In genomic region chr17:40818343-40818732, GRCh38 we compare ENCODE assay signal across 8 cellular contexts. TPM values are rescaled to one million over a fixed set of nuclear protein-coding genes. Genes with fewer than 3 reads are reported as not detected.
DNase-seq lines count a peak whose midpoint lies in the region; ATAC-seq and TF ChIP-seq lines count a peak whose summit lies in the region.

No MANE protein-coding gene starts in this region.

- TF ChIP-seq CTCF in esophagus squamous epithelium (IDR thresholded peaks at IDR 0.05) (no peak), psoas muscle (IDR thresholded peaks at IDR 0.05) (no peak)

- no peak for DNase-seq in SJCRH30
- no peak for DNase-seq in esophagus squamous epithelium (lab: John Stamatoyannopoulos, UW)
- DNase-seq in psoas muscle, result no peak
- no peak for DNase-seq in nucleus accumbens (lab: John Stamatoyannopoulos, UW)
- no peak for DNase-seq in mesenteric fat pad (ENCODE audit: low spot score)

- H3K4me3 ChIP-seq in GM08714 (ENCODE audit: low read length), result peak overlapping the region; percentile 89
- peak overlapping the region; percentile 84 for H3K4me3 ChIP-seq in SJCRH30
- peak overlapping the region; percentile 60 to 85 (median 72) for H3K4me3 ChIP-seq in esophagus squamous epithelium
- peak overlapping the region; percentile 89 for H3K4me3 ChIP-seq in psoas muscle

- TF ChIP-seq POLR2A in esophagus squamous epithelium (IDR thresholded peaks at IDR 0.05), result no peak

- H3K9me3 ChIP-seq in SJCRH30 (replicated peaks), result no peaks in the 10 kb centered on the region
- no peaks in the 10 kb centered on the region for H3K9me3 ChIP-seq in esophagus squamous epithelium
- no peaks in the 10 kb centered on the region for H3K9me3 ChIP-seq in psoas muscle

- H3K36me3 ChIP-seq in SJCRH30 (peaks cover 9% of the 10 kb centered on the region), esophagus squamous epithelium (peaks cover 0 to 19% (median 0%) of the 10 kb centered on the region in 3 donors), psoas muscle (ENCODE audit: insufficient read depth in 1 of 2, low read depth in 1 of 2) (peaks cover 4 to 14% of the 10 kb centered on the region in 2 donors)

- H3K4me1 ChIP-seq in SJCRH30, result no peaks in the 10 kb centered on the region
- peaks cover 0 to 21% (median 8%) of the 10 kb centered on the region in 3 donors for H3K4me1 ChIP-seq in esophagus squamous epithelium
- H3K4me1 ChIP-seq in psoas muscle, result peaks cover 17% of the 10 kb centered on the region

- no peaks in the 10 kb centered on the region for H3K27me3 ChIP-seq in SJCRH30
- H3K27me3 ChIP-seq in esophagus squamous epithelium, result no peaks in the 10 kb centered on the region
- H3K27me3 ChIP-seq in psoas muscle (ENCODE audit: insufficient read depth in 3 of 3, low read length in 2 of 3), result no peaks in the 10 kb centered on the region

- 8 to 12% methylated on average over 7 of the region's 7 CpGs for WGBS in esophagus squamous epithelium, 2 donors
- 12 to 16% (median 14%) methylated on average over 7 of the region's 7 CpGs for WGBS in psoas muscle, 3 donors

- intact Hi-C loops in esophagus squamous epithelium (cut with DNase I) (no loop called here), psoas muscle (cut with DNase I) (no loop called here)

- H3K27ac ChIP-seq in SJCRH30, result peak overlapping the region; percentile 57
- H3K27ac ChIP-seq in esophagus squamous epithelium, result peak overlapping the region; percentile 81 to 96 (median 93)
- H3K27ac ChIP-seq in psoas muscle, result peak overlapping the region; percentile 90

- ATAC-seq in psoas muscle, result no peak
- ATAC-seq in HG03378 (IDR thresholded peaks at IDR 0.05; ENCODE audit: unreplicated experiment), result no peak
- ATAC-seq in HG03097 (IDR thresholded peaks at IDR 0.05; ENCODE audit: low FRiP score, unreplicated experiment), result no peak

RNA-seq across cellular contexts. Expression of gene KRT10, which starts 4.1 kb away (rescaled TPM):
- 20.4 and 22.5 TPM in 2 replicates for total RNA-seq in SJCRH30 (2014; rRNA removed; shearing (Covaris generic))
- total RNA-seq in esophagus squamous epithelium (10 to 100 TPM; 14.4 to 50.0 (median 33.2) TPM), psoas muscle (10 to 100 TPM; 24.2 to 32.9 (median 30.5) TPM), mesenteric fat pad (38.6 TPM)
- polyA plus RNA-seq in psoas muscle, result 10 to 100 TPM; 23.3 to 38.8 (median 35.3) TPM

RNA-seq across cellular contexts. Expression of gene KRT28, which starts 18.6 kb away (rescaled TPM):
- total RNA-seq in SJCRH30 (2014; rRNA removed; shearing (Covaris generic)), result 0.20 TPM in 1 of 2 replicates, not detected in the other
- total RNA-seq in esophagus squamous epithelium, result not detected
- total RNA-seq in psoas muscle, result not detected
- not detected for polyA plus RNA-seq in psoas muscle
- not detected for total RNA-seq in mesenteric fat pad

RNA-seq across cellular contexts. Expression of gene KRT27, which starts 36.0 kb away (rescaled TPM):
- not detected in 2 replicates for total RNA-seq in SJCRH30 (2014; rRNA removed; shearing (Covaris generic))
- total RNA-seq in esophagus squamous epithelium (not detected), psoas muscle (not detected), mesenteric fat pad (not detected)
- polyA plus RNA-seq in psoas muscle, result under 1 TPM in 1 of 3 donors, not detected in 2; 0.01 TPM

RNA-seq across cellular contexts. Expression of gene KRT26, which starts 46.3 kb away (rescaled TPM):
- not detected in 2 replicates for total RNA-seq in SJCRH30 (2014; rRNA removed; shearing (Covaris generic))
- not detected for total RNA-seq in esophagus squamous epithelium
- total RNA-seq in psoas muscle, result not detected
- polyA plus RNA-seq in psoas muscle, result not detected
- total RNA-seq in mesenteric fat pad, result not detected

RNA-seq across cellular contexts. Expression of gene KRT12, which starts 48.7 kb away (rescaled TPM):
- total RNA-seq in SJCRH30 (2014; rRNA removed; shearing (Covaris generic)), result not detected in 2 replicates
- total RNA-seq in esophagus squamous epithelium, result not detected
- not detected for total RNA-seq in psoas muscle
- not detected for polyA plus RNA-seq in psoas muscle
- not detected for total RNA-seq in mesenteric fat pad
